ENCODE assay signal across 5 cellular contexts in genomic region chr17:64934284-64934778, GRCh38. TPM values are rescaled to one million over a fixed set of nuclear protein-coding genes. Genes with fewer than 3 reads are reported as not detected.
DNase-seq lines count a peak whose midpoint lies in the region; ATAC-seq, FAIRE-seq and TF ChIP-seq lines count a peak whose summit lies in the region.
"Not testable (repeated sequence)": the region's sequence is repeated elsewhere in the genome, so short reads cannot be mapped to it uniquely, and the experiment has no call there.

No MANE protein-coding gene starts in this region.

- in situ Hi-C loops in HepG2 (cut with HindIII; ENCODE audit: extremely low pct_ligation_motif_present, low pct_unique_long_range_greater_than_20kb): not testable (repeated sequence)

- H3K9me3 Mint-ChIP-seq in endodermal cell; stimulated activated effector memory CD8-positive, alpha-beta T cell treated with anti-CD3 and anti-CD28 coated beads, Interleukin-12 subunit alpha, Interleukin-12 subunit beta, amount 100 ng/mL, for 72 hours: not testable (repeated sequence)

- not testable (repeated sequence) for FAIRE-seq in HepG2 (lab: Jason Lieb, UNC)

- not testable (repeated sequence) for H3K4me2 ChIP-seq in HepG2 (ENCODE audit: low read depth, low read length)

- H3K79me2 ChIP-seq in HepG2 (ENCODE audit: insufficient read depth, low read length): not testable (repeated sequence)

- 93% methylated on average over 6 of the region's 6 CpGs; no CpG with 5 or more reads in 1 of the 2 experiments for WGBS in endodermal cell (ENCODE audit: insufficient coverage in 1 of 2, insufficient read length in 1 of 2), 2 experiments
- WGBS in HepG2 (ENCODE audit: low lambda C conversion rate): 84% methylated on average over 6 of the region's 6 CpGs

- not testable (repeated sequence) for H3K4me3 ChIP-seq in HEK293 (ENCODE audit: low read depth, low read length); endodermal cell (ENCODE audit: low read length); HepG2 (replicated peaks in 1 of 3; ENCODE audit: insufficient read depth in 1 of 3, low read depth in 2 of 3, low read length in 3 of 3)

- not testable (repeated sequence) for TF ChIP-seq EP300 in HepG2 (IDR thresholded peaks at IDR 0.05; ENCODE audit: low read depth in 2 of 2, low read length in 2 of 2); HepG2 (CRISPR knock-in tag; IDR thresholded peaks at IDR 0.05; ENCODE audit: borderline replicate concordance)

- not testable (repeated sequence) for H3K4me1 ChIP-seq in HEK293 (ENCODE audit: control insufficient read depth, insufficient read depth, low read length); endodermal cell (ENCODE audit: control insufficient read depth, insufficient read depth, low read length)
- H3K4me1 ChIP-seq in HepG2 (ENCODE audit: insufficient read depth, low read length): peaks cover 48% of the 10 kb centered on the region

- TF ChIP-seq CTCF in HEK293 (tag by site-specific recombination; IDR thresholded peaks at IDR 0.05); endodermal cell (conservative IDR thresholded peaks at IDR 0.05); HepG2 (CRISPR knock-in tag; IDR thresholded peaks at IDR 0.05): not testable (repeated sequence)

- not testable (repeated sequence) for H3K36me3 ChIP-seq in HEK293 (ENCODE audit: control insufficient read depth in 2 of 2, insufficient read depth in 1 of 2, low read length in 2 of 2); endodermal cell (ENCODE audit: control insufficient read depth, insufficient read depth, low read length); HepG2 (replicated peaks in 1 of 2; ENCODE audit: control insufficient read depth in 1 of 2, insufficient read depth in 2 of 2, low read length in 2 of 2)

- not testable (repeated sequence) for H3K27me3 Mint-ChIP-seq in T-helper 17 cell; endodermal cell (ENCODE audit: insufficient read depth)

- intact Hi-C loops in HepG2 (cut with micrococcal nuclease; ENCODE audit: unreplicated experiment): not testable (repeated sequence)

- not testable (repeated sequence) for BruUV-seq in HepG2 (replicated peaks; lab: Mats Ljungman, UMichigan)

- H2AFZ ChIP-seq in HepG2 (ENCODE audit: low read length): not testable (repeated sequence)

- ATAC-seq in T-helper 17 cell; HepG2; stimulated activated effector memory CD8-positive, alpha-beta T cell treated with anti-CD3 and anti-CD28 coated beads, Interleukin-12 subunit alpha, Interleukin-12 subunit beta, amount 100 ng/mL, for 72 hours: not testable (repeated sequence)

- H3K27ac Mint-ChIP-seq in T-helper 17 cell: peak overlapping the region; percentile 19
- not testable (repeated sequence) for H3K27ac Mint-ChIP-seq in endodermal cell
- peak overlapping the region; percentile 63 for H3K27ac Mint-ChIP-seq in stimulated activated effector memory CD8-positive, alpha-beta T cell treated with anti-CD3 and anti-CD28 coated beads, Interleukin-12 subunit alpha, Interleukin-12 subunit beta, amount 100 ng/mL, for 72 hours

- TF ChIP-seq POLR2A in HepG2 (IDR thresholded peaks at IDR 0.05; ENCODE audit: insufficient read depth in 1 of 2, low read depth in 2 of 2, low read length in 2 of 2): not testable (repeated sequence)

- not testable (repeated sequence) for H3K4me3 Mint-ChIP-seq in T-helper 17 cell; endodermal cell; stimulated activated effector memory CD8-positive, alpha-beta T cell treated with anti-CD3 and anti-CD28 coated beads, Interleukin-12 subunit alpha, Interleukin-12 subunit beta, amount 100 ng/mL, for 72 hours

- not testable (repeated sequence) for TF ChIP-seq RAD21 in HepG2 (CRISPR knock-in tag; IDR thresholded peaks at IDR 0.05)

- H3K27me3 ChIP-seq in endodermal cell (ENCODE audit: control insufficient read depth, insufficient read depth, low read length, poor library complexity, severe bottlenecking); HepG2 (ENCODE audit: control insufficient read depth in 1 of 2, insufficient read depth in 2 of 2, low read length in 2 of 2): not testable (repeated sequence)

- not testable (repeated sequence) for H3K9me3 ChIP-seq in HEK293 (ENCODE audit: control insufficient read depth, insufficient read depth, low read depth, low read length); T-helper 17 cell (ENCODE audit: control insufficient read depth, low read length, poor library complexity, severe bottlenecking); endodermal cell (ENCODE audit: control insufficient read depth, low read length); HepG2 (ENCODE audit: low read length)

- H4K20me1 ChIP-seq in HepG2 (ENCODE audit: insufficient read depth, low read length): not testable (repeated sequence)

- H3K9ac ChIP-seq in endodermal cell (ENCODE audit: extremely low read depth, low read length, poor library complexity, severe bottlenecking); HepG2 (ENCODE audit: insufficient read depth, low read depth, low read length): not testable (repeated sequence)

- peaks cover 13% of the 10 kb centered on the region for H3K4me1 Mint-ChIP-seq in T-helper 17 cell
- H3K4me1 Mint-ChIP-seq in endodermal cell: not testable (repeated sequence)
- H3K4me1 Mint-ChIP-seq in stimulated activated effector memory CD8-positive, alpha-beta T cell treated with anti-CD3 and anti-CD28 coated beads, Interleukin-12 subunit alpha, Interleukin-12 subunit beta, amount 100 ng/mL, for 72 hours: peaks cover 14% of the 10 kb centered on the region

- CTCF ChIA-PET in HEK293 (lab: Yijun Ruan, JAX); HepG2 (lab: Yijun Ruan, JAX; ENCODE audit: low intra/inter-chr PET ratio, low total read pairs): not testable (repeated sequence)

- not testable (repeated sequence) for H3K27ac ChIP-seq in HEK293 (ENCODE audit: extremely low read depth, low read depth, low read length); endodermal cell (ENCODE audit: low read depth, low read length); HepG2 (ENCODE audit: extremely low read length, insufficient read depth, low read length)

- not testable (repeated sequence) for DNase-seq in T-helper 17 cell; HepG2 (ENCODE audit: low spot score); stimulated activated effector memory CD8-positive, alpha-beta T cell treated with anti-CD3 and anti-CD28 coated beads, Interleukin-12 subunit alpha, Interleukin-12 subunit beta, amount 100 ng/mL, for 72 hours (ENCODE audit: low spot score in 2 of 2)
- peak; percentile 39 for DNase-seq in endodermal cell

- POLR2A ChIA-PET in HEK293 (lab: Yijun Ruan, JAX); HepG2 (lab: Yijun Ruan, JAX): not testable (repeated sequence)

- H3K36me3 Mint-ChIP-seq in T-helper 17 cell (ENCODE audit: low read depth); endodermal cell (ENCODE audit: low read depth); stimulated activated effector memory CD8-positive, alpha-beta T cell treated with anti-CD3 and anti-CD28 coated beads, Interleukin-12 subunit alpha, Interleukin-12 subunit beta, amount 100 ng/mL, for 72 hours: not testable (repeated sequence)

TF ChIP-seq in HEK293, 187 proteins besides CTCF, POLR2A, EP300 and RAD21:
- TF ChIP-seq ZIC2 (tag by site-specific recombination; IDR thresholded peaks at IDR 0.05): peak; percentile 32; the same call in 1 of the 2 replicates

TF ChIP-seq in HepG2, 621 proteins besides CTCF, POLR2A, EP300 and RAD21 (continues in another document):
- peak; percentile 84 for TF ChIP-seq ZNF629 (CRISPR knock-in tag; conservative IDR thresholded peaks at IDR 0.05)

RNA-seq across cellular contexts. Expression of gene LRRC37A3, which starts 15.1 kb away (rescaled TPM):
- total RNA-seq in T-helper 17 cell: 10 to 100 TPM; 18.6 to 50.9 TPM
- 10 to 100 TPM; 18.1 to 25.3 TPM for total RNA-seq in endodermal cell
- 3.6 TPM for polyA plus RNA-seq in endodermal cell (2013, experiment 1 of 2)
- 5.6 TPM for polyA plus RNA-seq in endodermal cell (2013, experiment 2 of 2)
- total RNA-seq in HepG2 (2016; rRNA removed; fragmentation: Illumina TruSeq; extraction: Trizol): 0.81 and 1.1 TPM in 2 replicates
- 5.0 and 5.2 TPM in 2 replicates for total RNA-seq in HepG2 (2016; cell fraction: cytosol; rRNA removed; fragmentation: Illumina TruSeq; extraction: Trizol; ENCODE audit: low read depth)
- 0.97 and 1.1 TPM in 2 replicates for total RNA-seq in HepG2 (2016; cell fraction: insoluble cytoplasmic fraction; rRNA removed; fragmentation: Illumina TruSeq; extraction: Trizol)
- total RNA-seq in HepG2 (2016; cell fraction: membrane; rRNA removed; fragmentation: Illumina TruSeq; extraction: Trizol): 1.3 and 2.1 TPM in 2 replicates
- 4.7 and 6.7 TPM in 2 replicates for total RNA-seq in HepG2 (2016; cell fraction: nucleus; rRNA removed; fragmentation: Illumina TruSeq; extraction: Trizol)
- 0.54 and 0.62 TPM in 2 replicates for polyA plus RNA-seq in HepG2 (2011; rRNA removed)
- 0.24 and 0.56 TPM in 2 replicates for polyA plus RNA-seq in HepG2 (2011; cell fraction: cytosol; rRNA removed)
- polyA plus RNA-seq in HepG2 (2011; cell fraction: nucleus; rRNA removed): 1.2 and 2.3 TPM in 2 replicates
- 0.67 and 1.2 TPM in 2 replicates for polyA plus RNA-seq in HepG2 (2012)
- polyA plus RNA-seq in HepG2 (2016; cell fraction: cytosol; fragmentation: Illumina TruSeq; extraction: Trizol; ENCODE audit: low read depth): 0.34 and 0.40 TPM in 2 replicates
- polyA plus RNA-seq in HepG2 (2016; cell fraction: insoluble cytoplasmic fraction; fragmentation: Illumina TruSeq; extraction: Trizol; ENCODE audit: low read depth): 0.52 and 1.1 TPM in 2 replicates
- polyA plus RNA-seq in HepG2 (2016; cell fraction: membrane; fragmentation: Illumina TruSeq; extraction: Trizol; ENCODE audit: low read depth): 0.24 and 0.45 TPM in 2 replicates
- 2.8 and 4.0 TPM in 2 replicates for polyA plus RNA-seq in HepG2 (2016; cell fraction: nucleus; fragmentation: Illumina TruSeq; extraction: Trizol; ENCODE audit: insufficient read depth, low read depth)
- polyA minus RNA-seq in HepG2 (2011; rRNA and poly(A)+ RNA removed; ENCODE audit: low replicate concordance): 2.6 and 13.1 TPM in 2 replicates
- 0.40 and 1.3 TPM in 2 replicates for polyA minus RNA-seq in HepG2 (2011; cell fraction: cytosol; rRNA and poly(A)+ RNA removed)
- 11.1 and 12.6 TPM in 2 replicates for polyA minus RNA-seq in HepG2 (2011; cell fraction: nucleus; rRNA and poly(A)+ RNA removed)
